In the genomic region with DNA sequence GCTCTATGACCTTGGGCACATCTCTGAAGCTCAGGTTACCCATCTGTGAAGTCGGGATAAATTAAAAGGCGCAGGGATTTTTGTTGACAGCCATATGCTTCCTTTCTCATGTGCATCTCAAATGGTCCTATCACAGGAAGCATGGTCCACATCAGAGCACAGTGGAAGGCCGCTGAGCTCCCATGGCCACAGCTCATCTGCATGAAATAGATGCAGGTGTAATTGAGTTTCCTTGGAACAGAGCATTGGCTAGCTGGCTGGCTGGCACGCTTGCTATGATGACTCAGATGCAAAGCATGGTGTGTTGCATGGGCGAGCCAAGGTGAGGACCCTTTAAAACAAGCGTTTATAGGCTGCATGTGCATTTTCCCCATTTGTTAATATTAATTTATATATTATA, we compare ENCODE assay signal across 27 cellular contexts.
"Had no signal": no experiment of that assay in that cellular context is flagged by ENCODE, and none has a peak within 500 bp of the region (broad histone marks: within the 10 kb centered on the region; RNA-seq: fewer than 3 reads in every experiment).

No MANE protein-coding gene starts in this region.

- H3K4me3 Mint-ChIP-seq: activated B cell treated with CpG ODN at 0.5 μM for 24 hours; activated CD8-positive, alpha-beta T cell treated with anti-CD3 and anti-CD28 coated beads for 36 hours; activated naive CD8-positive, alpha-beta T cell; activated T-cell treated with anti-CD3 and anti-CD28 coated beads, Interleukin-2, amount 50 U/mL, for 4 hours; activated T-helper 17 cell treated with anti-CD3 and anti-CD28 coated beads, Interleukin-2, amount 50 U/mL, for 72 hours; T-helper 17 cell; T-helper 2 cell treated with Interferon-gamma antibody and Interleukin-4, amounts not matched to agents 5 μg/mL and 100 μg/mL, for 36 hours had no signal

- H3K27ac ChIP-seq: body of pancreas, epithelial cell of prostate, heart left ventricle, WERI-Rb-1 had no signal

- H3K4me1 Mint-ChIP-seq: activated T-helper 17 cell treated with anti-CD3 and anti-CD28 coated beads, Interleukin-2, amount 50 U/mL, for 72 hours had no signal

- H3K36me3 ChIP-seq: heart left ventricle, WERI-Rb-1 had no signal

- H3K4me1 ChIP-seq: body of pancreas had no signal

- H3K4me3 ChIP-seq: body of pancreas, heart left ventricle had no signal

- H3K27ac Mint-ChIP-seq: activated B cell treated with CpG ODN at 0.5 μM for 24 hours; activated CD8-positive, alpha-beta T cell treated with anti-CD3 and anti-CD28 coated beads for 36 hours; activated naive CD8-positive, alpha-beta T cell; activated T-helper 17 cell treated with anti-CD3 and anti-CD28 coated beads, Interleukin-2, amount 50 U/mL, for 72 hours; T-helper 17 cell; T-helper 2 cell treated with Interferon-gamma antibody and Interleukin-4, amounts not matched to agents 5 μg/mL and 100 μg/mL, for 36 hours had no signal

- H3K9me3 Mint-ChIP-seq: activated B cell treated with CpG ODN at 0.5 μM for 24 hours; activated CD8-positive, alpha-beta T cell treated with anti-CD3 and anti-CD28 coated beads for 36 hours; activated T-cell treated with anti-CD3 and anti-CD28 coated beads, Interleukin-2, amount 50 U/mL, for 4 hours; activated T-helper 17 cell treated with anti-CD3 and anti-CD28 coated beads, Interleukin-2, amount 50 U/mL, for 72 hours; T-helper 2 cell treated with Interferon-gamma antibody and Interleukin-4, amounts not matched to agents 5 μg/mL and 100 μg/mL, for 36 hours had no signal

- H3K9me3 ChIP-seq: body of pancreas, heart left ventricle had no signal

- H3K27me3 ChIP-seq: body of pancreas, heart left ventricle had no signal

- H3K36me3 Mint-ChIP-seq: activated naive CD8-positive, alpha-beta T cell had no signal

- H3K27me3 Mint-ChIP-seq: activated naive CD8-positive, alpha-beta T cell had no signal

- ATAC-seq: activated CD4-positive, CD25-positive, alpha-beta regulatory T cell treated with anti-CD3 and anti-CD28 coated beads, Interleukin-2, amount 50 U/mL, for 24 hours; activated CD8-positive, alpha-beta T cell treated with anti-CD3 and anti-CD28 coated beads for 36 hours; activated T-cell treated with anti-CD3 and anti-CD28 coated beads, Interleukin-2, amount 50 U/mL, for 4 hours; activated T-helper 17 cell treated with anti-CD3 and anti-CD28 coated beads, Interleukin-2, amount 50 U/mL, for 72 hours; body of pancreas; heart left ventricle; T-helper 17 cell had no signal

- DNase-seq: activated B cell treated with CpG ODN at 0.5 μM for 24 hours; activated CD4-positive, alpha-beta T cell treated with anti-CD3 and anti-CD28 coated beads for 48 hours; activated CD4-positive, alpha-beta T cell treated with anti-CD3 and anti-CD28 coated beads, Interleukin-2, amount 50 U/mL, for 1 hour; activated CD4-positive, alpha-beta T cell treated with anti-CD3 and anti-CD28 coated beads, Interleukin-2, amount 50 U/mL, for 48 hours; activated CD8-positive, alpha-beta memory T cell treated with anti-CD3 and anti-CD28 coated beads for 24 hours; activated CD8-positive, alpha-beta T cell treated with anti-CD3 and anti-CD28 coated beads for 36 hours; activated effector memory CD4-positive, alpha-beta T cell treated with Interleukin-2 at 50 U/mL for 16 hours; activated gamma-delta T cell treated with Interleukin-2 at 50 U/mL for 16 hours; activated naive CD4-positive, alpha-beta T cell treated with anti-CD3 and anti-CD28 coated beads, Interleukin-2, amount 50 U/mL, for 16 hours; activated naive CD4-positive, alpha-beta T cell treated with Interleukin-2 at 50 U/mL for 16 hours; activated T-cell treated with anti-CD3 and anti-CD28 coated beads, Interleukin-2, amount 50 U/mL, for 4 hours; amniotic stem cell; anterior cingulate cortex; body of pancreas; cortex of kidney; effector CD8-positive, alpha-beta T cell; foreskin fibroblast; glutamatergic neuron; heart left ventricle; T-helper 17 cell; T1000; WERI-Rb-1 had no signal
